1 cellular context compared by ENCODE assay signal in the genomic region with DNA sequence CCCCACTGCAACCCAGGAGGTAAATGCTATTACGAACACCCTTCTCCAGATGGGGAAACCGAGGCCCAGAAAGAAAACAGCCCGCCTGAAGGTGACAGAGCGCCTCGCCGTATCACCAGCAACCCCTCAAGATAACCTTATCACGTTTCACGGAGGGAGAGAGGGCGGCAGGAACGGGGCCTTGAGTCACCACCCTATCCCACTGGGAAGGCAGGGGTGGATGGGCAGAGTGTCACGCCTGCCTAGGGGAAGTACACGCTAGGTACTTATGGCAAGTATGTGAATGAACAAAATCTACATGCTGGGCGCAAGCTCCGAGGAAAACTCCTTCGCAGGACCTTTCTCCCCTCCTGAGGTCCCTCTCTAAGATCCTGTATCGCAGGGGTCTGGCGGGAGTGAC.
TF ChIP-seq lines count a peak whose summit lies in the region.

No MANE protein-coding gene starts in this region.

TF ChIP-seq in HCT116, 20 proteins besides CTCF, POLR2A, EP300 and RAD21 (continued from another document):
- TF ChIP-seq, protein P1, sequence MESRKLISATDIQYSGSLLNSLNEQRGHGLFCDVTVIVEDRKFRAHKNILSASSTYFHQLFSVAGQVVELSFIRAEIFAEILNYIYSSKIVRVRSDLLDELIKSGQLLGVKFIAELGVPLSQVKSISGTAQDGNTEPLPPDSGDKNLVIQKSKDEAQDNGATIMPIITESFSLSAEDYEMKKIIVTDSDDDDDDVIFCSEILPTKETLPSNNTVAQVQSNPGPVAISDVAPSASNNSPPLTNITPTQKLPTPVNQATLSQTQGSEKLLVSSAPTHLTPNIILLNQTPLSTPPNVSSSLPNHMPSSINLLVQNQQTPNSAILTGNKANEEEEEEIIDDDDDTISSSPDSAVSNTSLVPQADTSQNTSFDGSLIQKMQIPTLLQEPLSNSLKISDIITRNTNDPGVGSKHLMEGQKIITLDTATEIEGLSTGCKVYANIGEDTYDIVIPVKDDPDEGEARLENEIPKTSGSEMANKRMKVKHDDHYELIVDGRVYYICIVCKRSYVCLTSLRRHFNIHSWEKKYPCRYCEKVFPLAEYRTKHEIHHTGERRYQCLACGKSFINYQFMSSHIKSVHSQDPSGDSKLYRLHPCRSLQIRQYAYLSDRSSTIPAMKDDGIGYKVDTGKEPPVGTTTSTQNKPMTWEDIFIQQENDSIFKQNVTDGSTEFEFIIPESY (IDR thresholded peaks at IDR 0.05; ENCODE audit: extremely low read depth, insufficient replicate concordance, low read length) = no peak
- TF ChIP-seq FOSL1 (IDR thresholded peaks at IDR 0.05; ENCODE audit: low read depth) (no peak), YY1 (IDR thresholded peaks at IDR 0.05; ENCODE audit: extremely low read depth, insufficient replicate concordance, low read depth, low read length) (no peak), ZFX (IDR thresholded peaks at IDR 0.05) (no peak)
- TF ChIP-seq, protein P2, sequence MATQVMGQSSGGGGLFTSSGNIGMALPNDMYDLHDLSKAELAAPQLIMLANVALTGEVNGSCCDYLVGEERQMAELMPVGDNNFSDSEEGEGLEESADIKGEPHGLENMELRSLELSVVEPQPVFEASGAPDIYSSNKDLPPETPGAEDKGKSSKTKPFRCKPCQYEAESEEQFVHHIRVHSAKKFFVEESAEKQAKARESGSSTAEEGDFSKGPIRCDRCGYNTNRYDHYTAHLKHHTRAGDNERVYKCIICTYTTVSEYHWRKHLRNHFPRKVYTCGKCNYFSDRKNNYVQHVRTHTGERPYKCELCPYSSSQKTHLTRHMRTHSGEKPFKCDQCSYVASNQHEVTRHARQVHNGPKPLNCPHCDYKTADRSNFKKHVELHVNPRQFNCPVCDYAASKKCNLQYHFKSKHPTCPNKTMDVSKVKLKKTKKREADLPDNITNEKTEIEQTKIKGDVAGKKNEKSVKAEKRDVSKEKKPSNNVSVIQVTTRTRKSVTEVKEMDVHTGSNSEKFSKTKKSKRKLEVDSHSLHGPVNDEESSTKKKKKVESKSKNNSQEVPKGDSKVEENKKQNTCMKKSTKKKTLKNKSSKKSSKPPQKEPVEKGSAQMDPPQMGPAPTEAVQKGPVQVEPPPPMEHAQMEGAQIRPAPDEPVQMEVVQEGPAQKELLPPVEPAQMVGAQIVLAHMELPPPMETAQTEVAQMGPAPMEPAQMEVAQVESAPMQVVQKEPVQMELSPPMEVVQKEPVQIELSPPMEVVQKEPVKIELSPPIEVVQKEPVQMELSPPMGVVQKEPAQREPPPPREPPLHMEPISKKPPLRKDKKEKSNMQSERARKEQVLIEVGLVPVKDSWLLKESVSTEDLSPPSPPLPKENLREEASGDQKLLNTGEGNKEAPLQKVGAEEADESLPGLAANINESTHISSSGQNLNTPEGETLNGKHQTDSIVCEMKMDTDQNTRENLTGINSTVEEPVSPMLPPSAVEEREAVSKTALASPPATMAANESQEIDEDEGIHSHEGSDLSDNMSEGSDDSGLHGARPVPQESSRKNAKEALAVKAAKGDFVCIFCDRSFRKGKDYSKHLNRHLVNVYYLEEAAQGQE (IDR thresholded peaks at IDR 0.05; ENCODE audit: low read depth) = no peak
TF ChIP-seq in HCT116: peak in this region for 0.
